In the genomic region with DNA sequence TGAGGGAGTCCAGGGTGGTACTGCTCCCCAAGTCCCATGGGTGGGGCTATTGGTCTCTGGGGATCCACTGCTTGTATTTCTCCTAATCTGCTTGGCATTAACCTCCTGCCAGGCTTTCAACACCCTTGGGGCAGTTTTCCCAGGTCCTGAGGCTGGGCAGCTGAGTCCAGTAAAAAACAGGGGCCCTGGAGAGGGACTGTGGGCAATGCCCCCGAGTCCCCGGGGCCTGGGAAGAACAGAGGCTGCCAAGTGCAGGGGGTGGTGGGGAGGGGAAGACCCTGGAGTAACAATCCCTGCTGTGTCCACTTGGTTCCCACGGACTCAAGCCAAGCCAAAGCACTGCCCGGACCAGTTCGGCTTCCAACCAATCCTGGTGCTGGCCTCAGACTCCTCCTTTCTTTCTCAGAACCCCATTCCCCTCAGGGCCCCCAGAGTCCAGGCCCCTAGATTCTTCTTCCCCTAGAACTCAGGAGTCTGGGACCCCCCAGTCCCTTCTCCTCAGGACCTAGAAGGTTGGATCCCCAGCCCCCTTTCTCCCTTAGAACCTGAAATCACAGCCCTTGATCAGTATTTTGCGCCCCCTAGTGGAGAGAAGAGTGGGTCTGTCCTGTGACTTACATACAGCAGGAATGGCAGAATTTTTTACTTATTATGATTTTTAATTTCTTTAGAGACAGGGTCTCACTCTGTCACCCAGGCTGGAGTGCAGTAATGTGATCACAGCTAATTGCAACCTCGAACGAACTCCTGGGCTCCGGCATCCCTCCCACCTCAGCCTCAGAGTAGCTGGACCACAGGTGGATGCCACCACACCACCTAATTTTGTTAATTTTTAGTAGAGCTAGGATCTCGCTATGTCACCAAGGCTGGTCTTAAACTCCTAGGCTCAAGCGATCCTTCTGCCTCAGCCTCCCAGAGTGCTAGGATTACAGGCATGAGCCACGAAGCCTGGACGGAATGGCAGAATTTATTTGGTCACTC, we compare ENCODE assay signal across 9 cellular contexts. TPM values are rescaled to one million over a fixed set of nuclear protein-coding genes. Genes with fewer than 3 reads are reported as not detected.
DNase-seq lines count a peak whose midpoint lies in the region; TF ChIP-seq lines count a peak whose summit lies in the region.
"Had no signal": no experiment of that assay in that cellular context is flagged by ENCODE, and none has a peak within 500 bp of the region (broad histone marks: within the 10 kb centered on the region; RNA-seq: fewer than 3 reads in every experiment).

No MANE protein-coding gene starts in this region.

- H3K9me2 ChIP-seq in neural cell (ENCODE audit: insufficient read depth, low read length): no peaks in the 10 kb centered on the region

- H3K4me3 ChIP-seq in epithelial cell of proximal tubule (ENCODE audit: low read depth, low read length) (peak overlapping the region; percentile 37), neural cell (ENCODE audit: low read length) (no peak overlapping the region)

- no peak overlapping the region for H2AFZ ChIP-seq in neural cell (ENCODE audit: low read depth, low read length)

- no peaks in the 10 kb centered on the region for H4K20me1 ChIP-seq in neural cell (ENCODE audit: insufficient read depth)

- H3K4me2 ChIP-seq in neural cell (ENCODE audit: low read length): no peak overlapping the region

- H3K9me3 ChIP-seq in neural cell (ENCODE audit: low read length): no peaks in the 10 kb centered on the region

- H3K27me3 ChIP-seq in neural cell (ENCODE audit: insufficient read depth, low read depth, low read length): no peaks in the 10 kb centered on the region

- TF ChIP-seq CTCF in epithelial cell of proximal tubule (conservative IDR thresholded peaks at IDR 0.05; ENCODE audit: low read depth, low read length) (peak; percentile 91), neural cell (IDR thresholded peaks at IDR 0.05; ENCODE audit: poor library complexity, severe bottlenecking) (peak; percentile 86)

- peak; percentile 75 for TF ChIP-seq RAD21 in neural cell (conservative IDR thresholded peaks at IDR 0.05)

- no peaks in the 10 kb centered on the region for H3K36me3 ChIP-seq in neural cell (ENCODE audit: insufficient read depth, low read length)

- DNase-seq in CMK (ENCODE audit: low read depth): peak; percentile 62
- DNase-seq in HT-29 (ENCODE audit: low spot score): peak; percentile 93
- peak; percentile 29 for DNase-seq in NOMO-1 treated with dmso at 0.1 percent for 144 hours (lab: John Stamatoyannopoulos, UW; ENCODE audit: unreplicated experiment)
- peak; percentile 71 for DNase-seq in activated CD8-positive, alpha-beta memory T cell treated with anti-CD3 and anti-CD28 coated beads, Interleukin-2, amount 50 U/mL, for 48 hours
- no peak for DNase-seq in epithelial cell of proximal tubule (ENCODE audit: low read depth)
- DNase-seq in superior temporal gyrus (ENCODE audit: extremely low spot score): peak; percentile 91
- DNase-seq in cortex of kidney (lab: John Stamatoyannopoulos, UW): no peak

- no peak overlapping the region for H3K27ac ChIP-seq in neural cell (ENCODE audit: low read length)

- no peak overlapping the region for H3K9ac ChIP-seq in neural cell (ENCODE audit: low read length)

- H3K79me2 ChIP-seq in neural cell (replicated peaks; ENCODE audit: insufficient read depth, low read length): peaks cover 12% of the 10 kb centered on the region

- no peak for TF ChIP-seq EP300 in neural cell (conservative IDR thresholded peaks at IDR 0.05; ENCODE audit: poor library complexity, severe bottlenecking)

- H3F3A ChIP-seq in neural cell (ENCODE audit: insufficient read depth, low read length, poor library complexity, severe bottlenecking): peaks cover 3% of the 10 kb centered on the region

TF ChIP-seq in neural cell, 6 proteins besides CTCF, POLR2A, EP300 and RAD21:
- no peak for TF ChIP-seq EZH2 (IDR thresholded peaks at IDR 0.05; ENCODE audit: borderline replicate concordance, insufficient read depth, low read length, poor library complexity, severe bottlenecking)
- TF ChIP-seq POLR2AphosphoS5 (IDR thresholded peaks at IDR 0.05): no peak
- no peak for TF ChIP-seq MXI1 (conservative IDR thresholded peaks at IDR 0.05; ENCODE audit: poor library complexity, severe bottlenecking)
- TF ChIP-seq SMC3 (conservative IDR thresholded peaks at IDR 0.05; ENCODE audit: poor library complexity): peak; percentile 91

RNA-seq across cellular contexts. Expression of a gene that starts 3.7 kb away (rescaled TPM):
- 104 and 106 TPM in 2 replicates for total RNA-seq in HT-29 (2014; rRNA removed; shearing (Covaris generic))
- 39.6 and 56.3 TPM in 2 replicates for total RNA-seq in epithelial cell of proximal tubule
- 12.0 and 15.3 TPM in 2 replicates for polyA plus RNA-seq in neural cell
- polyA minus RNA-seq in neural cell: 38.5 and 46.5 TPM in 2 replicates

RNA-seq across cellular contexts. Expression of a gene that starts 5.6 kb away (rescaled TPM):
- total RNA-seq in HT-29 (2014; rRNA removed; shearing (Covaris generic)): not detected in 2 replicates
- not detected in 2 replicates for total RNA-seq in epithelial cell of proximal tubule
- polyA plus RNA-seq in neural cell: not detected in 2 replicates
- polyA minus RNA-seq in neural cell: not detected in 2 replicates
- total RNA-seq: T-helper 1 cell treated with Interleukin-12 subunit alpha and Interleukin-12 subunit beta and Interleukin-4 antibody, amounts not matched to agents 30 ng/mL and 1 ng/mL, for 36 hours had no signal

RNA-seq across cellular contexts. Expression of a gene that starts 9.4 kb away (rescaled TPM):
- not detected in 2 replicates for total RNA-seq in HT-29 (2014; rRNA removed; shearing (Covaris generic))
- not detected in 2 replicates for total RNA-seq in epithelial cell of proximal tubule
- not detected in 2 replicates for polyA plus RNA-seq in neural cell
- polyA minus RNA-seq in neural cell: not detected in 2 replicates
- total RNA-seq: T-helper 1 cell treated with Interleukin-12 subunit alpha and Interleukin-12 subunit beta and Interleukin-4 antibody, amounts not matched to agents 30 ng/mL and 1 ng/mL, for 36 hours had no signal

RNA-seq across cellular contexts. Expression of a gene that starts 37.1 kb away (rescaled TPM):
- total RNA-seq in HT-29 (2014; rRNA removed; shearing (Covaris generic)): 0.28 and 2.0 TPM in 2 replicates
- total RNA-seq in epithelial cell of proximal tubule: 11.4 and 12.3 TPM in 2 replicates
- not detected in 2 replicates for polyA plus RNA-seq in neural cell
- not detected in 2 replicates for polyA minus RNA-seq in neural cell

RNA-seq across cellular contexts. Expression of a gene that starts 45.9 kb away (rescaled TPM):
- total RNA-seq in HT-29 (2014; rRNA removed; shearing (Covaris generic)): 1.5 and 2.5 TPM in 2 replicates
- 5.9 and 46.2 TPM in 2 replicates for total RNA-seq in epithelial cell of proximal tubule
- 8.7 and 9.8 TPM in 2 replicates for polyA plus RNA-seq in neural cell
- polyA minus RNA-seq in neural cell: 2.5 and 3.2 TPM in 2 replicates

Comparison
In these comparisons a context has a peak if more than half of its experiments do, and no peak if none do; other contexts are left out.
1. DNase-seq: peak in CMK (single experiment), HT-29 (single experiment), NOMO-1 treated with dmso at 0.1 percent for 144 hours (single experiment), activated CD8-positive, alpha-beta memory T cell treated with anti-CD3 and anti-CD28 coated beads, Interleukin-2, amount 50 U/mL, for 48 hours (single experiment) and superior temporal gyrus (single experiment); none in epithelial cell of proximal tubule (single experiment) and cortex of kidney (single experiment).